Comparison of ENCODE assay signal across 8 cellular contexts in genomic region chr1:223844962-223845809, GRCh38. TPM values are rescaled to one million over a fixed set of nuclear protein-coding genes. Genes with fewer than 3 reads are reported as not detected.
DNase-seq lines count a peak whose midpoint lies in the region; ATAC-seq and TF ChIP-seq lines count a peak whose summit lies in the region.

No MANE protein-coding gene starts in this region.

- H3K36me3 Mint-ChIP-seq in activated CD8-positive, alpha-beta memory T cell treated with anti-CD3 and anti-CD28 coated beads, Interleukin-2, amount 10 ng/mL, durations not matched to agents 7 days and 5 days = peaks cover 14% of the 10 kb centered on the region
- H3K36me3 Mint-ChIP-seq in endothelial cell (ENCODE audit: low read depth, unreplicated experiment) = peaks cover 4% of the 10 kb centered on the region

- no peaks in the 10 kb centered on the region for H3K27me3 Mint-ChIP-seq in activated CD8-positive, alpha-beta memory T cell treated with anti-CD3 and anti-CD28 coated beads, Interleukin-2, amount 10 ng/mL, durations not matched to agents 7 days and 5 days
- peaks cover 15% of the 10 kb centered on the region for H3K27me3 Mint-ChIP-seq in endothelial cell (ENCODE audit: unreplicated experiment)

- H3K4me3 Mint-ChIP-seq in activated CD8-positive, alpha-beta memory T cell treated with anti-CD3 and anti-CD28 coated beads, Interleukin-2, amount 10 ng/mL, durations not matched to agents 7 days and 5 days = peak overlapping the region; percentile 99
- H3K4me3 Mint-ChIP-seq in endothelial cell (ENCODE audit: unreplicated experiment) = peak overlapping the region; percentile 98

- no peaks in the 10 kb centered on the region for H3K9me3 ChIP-seq in mucosa of stomach (ENCODE audit: control insufficient read depth, low read length)

- H3K4me1 ChIP-seq in mucosa of stomach (ENCODE audit: control insufficient read depth, insufficient read depth, low read length) = peaks cover 9% of the 10 kb centered on the region

- peaks cover 35% of the 10 kb centered on the region for H3K4me1 Mint-ChIP-seq in activated CD8-positive, alpha-beta memory T cell treated with anti-CD3 and anti-CD28 coated beads, Interleukin-2, amount 10 ng/mL, durations not matched to agents 7 days and 5 days
- peaks cover 25% of the 10 kb centered on the region for H3K4me1 Mint-ChIP-seq in endothelial cell (ENCODE audit: unreplicated experiment)

- ATAC-seq in HG02938 (IDR thresholded peaks at IDR 0.05; ENCODE audit: unreplicated experiment) = peak; percentile 31
- peak; percentile 32 for ATAC-seq in activated CD8-positive, alpha-beta memory T cell treated with anti-CD3 and anti-CD28 coated beads, Interleukin-2, amount 10 ng/mL, durations not matched to agents 7 days and 5 days

- peak; percentile 71 for DNase-seq in NCI-H2107 treated with DMSO at 0.1 percent for 48 hours (lab: John Stamatoyannopoulos, UW; ENCODE audit: unreplicated experiment)
- DNase-seq in NCI-H2107 (lab: John Stamatoyannopoulos, UW) = no peak
- peak; percentile 13 for DNase-seq in NCI-H510A (lab: John Stamatoyannopoulos, UW)
- peak; percentile 69 for DNase-seq in activated CD8-positive, alpha-beta memory T cell treated with anti-CD3 and anti-CD28 coated beads, Interleukin-2, amount 10 ng/mL, durations not matched to agents 7 days and 5 days
- DNase-seq in endothelial cell (ENCODE audit: low spot score) = peak; percentile 64
- peak; percentile 21 to 32 for DNase-seq in stimulated activated CD8-positive, alpha-beta memory T cell treated with anti-CD3 and anti-CD28 coated beads, Interleukin-7, amount 100 ng/mL, for 48 hours (ENCODE audit: extremely low read depth in 1 of 2, low read depth in 1 of 2)

- CTCF ChIA-PET in activated CD8-positive, alpha-beta memory T cell treated with anti-CD3 and anti-CD28 coated beads, Interleukin-2, amount 10 ng/mL, durations not matched to agents 7 days and 5 days (lab: Charles Lee) = interaction anchor here (0.8 to 2.7 kb wide), 12 partner anchors 9 to 144 kb away, joined by 3 to 12 read pairs (median 4); no protein-coding TSS in a partner anchor

- no peak for TF ChIP-seq CTCF in endothelial cell (IDR thresholded peaks at IDR 0.05; ENCODE audit: unreplicated experiment)

- H3K9me3 Mint-ChIP-seq in activated CD8-positive, alpha-beta memory T cell treated with anti-CD3 and anti-CD28 coated beads, Interleukin-2, amount 10 ng/mL, durations not matched to agents 7 days and 5 days (ENCODE audit: low read depth) = peaks cover 4% of the 10 kb centered on the region
- no peaks in the 10 kb centered on the region for H3K9me3 Mint-ChIP-seq in endothelial cell (ENCODE audit: unreplicated experiment)

- H3K27ac Mint-ChIP-seq in activated CD8-positive, alpha-beta memory T cell treated with anti-CD3 and anti-CD28 coated beads, Interleukin-2, amount 10 ng/mL, durations not matched to agents 7 days and 5 days = peak overlapping the region; percentile 99
- peak overlapping the region; percentile 97 for H3K27ac Mint-ChIP-seq in endothelial cell (ENCODE audit: unreplicated experiment)

- H3K36me3 ChIP-seq in mucosa of stomach (ENCODE audit: control insufficient read depth, insufficient read depth, low read length) = no peaks in the 10 kb centered on the region

- H3K9ac ChIP-seq in mucosa of stomach (ENCODE audit: low read length) = peak overlapping the region; percentile 95

- H3K4me3 ChIP-seq in mucosa of stomach (ENCODE audit: low read length) = peak overlapping the region; percentile 74

- H3K27me3 ChIP-seq in mucosa of stomach (ENCODE audit: control insufficient read depth, insufficient read depth, low read length) = no peaks in the 10 kb centered on the region

RNA-seq across cellular contexts. Expression of gene TP53BP2, which starts 0.6 kb away (rescaled TPM):
- total RNA-seq in activated CD8-positive, alpha-beta memory T cell treated with anti-CD3 and anti-CD28 coated beads, Interleukin-2, amount 10 ng/mL, durations not matched to agents 7 days and 5 days = 10 to 100 TPM; 35.8 to 39.6 TPM
- total RNA-seq in endothelial cell (ENCODE audit: unreplicated experiment) = 42.0 TPM
